ENCODE assay signal across 10 cellular contexts in genomic region chr1:211548321-211549091, GRCh38. TPM values are rescaled to one million over a fixed set of nuclear protein-coding genes. Genes with fewer than 3 reads are reported as not detected.
DNase-seq lines count a peak whose midpoint lies in the region; ATAC-seq and TF ChIP-seq lines count a peak whose summit lies in the region.
"Had no signal": no experiment of that assay in that cellular context is flagged by ENCODE, and none has a peak within 500 bp of the region (broad histone marks: within the 10 kb centered on the region; RNA-seq: fewer than 3 reads in every experiment).

No MANE protein-coding gene starts in this region.

- peak; percentile 9 to 17 for DNase-seq in activated CD4-positive, alpha-beta T cell treated with anti-CD3 and anti-CD28 coated beads for 4 hours
- DNase-seq in activated CD4-positive, alpha-beta T cell treated with anti-CD3 and anti-CD28 coated beads, Interleukin-2, amount 50 U/mL, for 1 hour: no peak
- DNase-seq in Peyer's patch (peak in 2 of 3 donors; percentile 58 to 70), right cardiac atrium (no peak), GM13976 (ENCODE audit: low spot score) (no peak), OCI-M2 (lab: John Stamatoyannopoulos, UW; ENCODE audit: unreplicated experiment) (no peak), tibial nerve (ENCODE audit: low spot score in 2 of 2) (no peak)
- DNase-seq in stimulated activated CD4-positive, alpha-beta T cell treated with anti-CD3 and anti-CD28 coated beads, Interleukin-4, amount 100 ng/mL, for 4 hours: peak; percentile 7 to 9
- DNase-seq: activated CD4-positive, alpha-beta T cell treated with anti-CD3 and anti-CD28 coated beads, Interleukin-2, amount 10 ng/mL, durations not matched to agents 7 days and 5 days; NCI-H187 had no signal

- H3K4me1 ChIP-seq in Peyer's patch (peaks cover 0 to 10% (median 0%) of the 10 kb centered on the region in 4 donors), right cardiac atrium (ENCODE audit: control insufficient read depth, insufficient read depth, low read length) (peaks cover 9% of the 10 kb centered on the region), tibial nerve (no peaks in the 10 kb centered on the region)

- H3K9me3 ChIP-seq in Peyer's patch: no peaks in the 10 kb centered on the region
- H3K9me3 ChIP-seq in right cardiac atrium (ENCODE audit: control insufficient read depth, low read length): no peaks in the 10 kb centered on the region
- H3K9me3 ChIP-seq in tibial nerve: no peaks in the 10 kb centered on the region

- H3K4me3 ChIP-seq in Peyer's patch: no peak overlapping the region
- no peak overlapping the region for H3K4me3 ChIP-seq in right cardiac atrium (ENCODE audit: low read length)
- no peak overlapping the region for H3K4me3 ChIP-seq in tibial nerve

- 73% methylated on average over 9 of the region's 9 CpGs for WGBS in right cardiac atrium
- WGBS in tibial nerve, 2 donors: 74 to 81% methylated on average over 9 of the region's 9 CpGs

- H3K36me3 ChIP-seq in Peyer's patch: no peaks in the 10 kb centered on the region
- no peaks in the 10 kb centered on the region for H3K36me3 ChIP-seq in tibial nerve

- H3K27ac ChIP-seq in Peyer's patch: peak overlapping the region in 1 of 4 donors; percentile 55
- peak overlapping the region; percentile 43 for H3K27ac ChIP-seq in right cardiac atrium (ENCODE audit: low read length)
- no peak overlapping the region for H3K27ac ChIP-seq in tibial nerve

- intact Hi-C loops in right cardiac atrium (cut with DNase I): no loop called here

- H3K27me3 ChIP-seq in Peyer's patch: no peaks in the 10 kb centered on the region
- no peaks in the 10 kb centered on the region for H3K27me3 ChIP-seq in right cardiac atrium (ENCODE audit: control insufficient read depth, insufficient read depth)
- no peaks in the 10 kb centered on the region for H3K27me3 ChIP-seq in tibial nerve

- TF ChIP-seq EP300 in tibial nerve (IDR thresholded peaks at IDR 0.05): no peak

- ATAC-seq in right cardiac atrium: peak; percentile 65 to 70

- TF ChIP-seq POLR2A in Peyer's patch (IDR thresholded peaks at IDR 0.05): no peak
- TF ChIP-seq POLR2A in tibial nerve (IDR thresholded peaks at IDR 0.05): no peak

- no peak for TF ChIP-seq CTCF in Peyer's patch (IDR thresholded peaks at IDR 0.05)
- no peak for TF ChIP-seq CTCF in GM13976 (IDR thresholded peaks at IDR 0.05; ENCODE audit: borderline replicate concordance, control extremely low read depth, extremely low read depth, insufficient read depth, missing control alignments)
- TF ChIP-seq CTCF in tibial nerve (IDR thresholded peaks at IDR 0.05): no peak

- in situ Hi-C loops in GM13976 (cut with MboI; ENCODE audit: low sequenced_read_pairs, unreplicated experiment): no loop called here

RNA-seq across cellular contexts. Expression of gene SLC30A1, which starts 30.5 kb away (rescaled TPM):
- total RNA-seq in Peyer's patch (10 to 100 TPM in 3 of 4 donors, 1 to 10 TPM in 1; 5.8 to 44.7 (median 34.9) TPM), right cardiac atrium (10 to 100 TPM; 14.5 to 19.2 (median 14.8) TPM), tibial nerve (10 to 100 TPM; 11.7 to 17.9 (median 16.9) TPM)
- 6.0 TPM for polyA plus RNA-seq in right cardiac atrium

RNA-seq across cellular contexts. Expression of gene RD3, which starts 56.5 kb away (rescaled TPM):
- under 1 TPM in 1 of 4 donors, not detected in 3; 0.27 TPM for total RNA-seq in Peyer's patch
- total RNA-seq in right cardiac atrium: under 1 TPM in 1 of 4 donors, not detected in 3; 0.09 TPM
- 0.05 TPM for polyA plus RNA-seq in right cardiac atrium
- 1 to 10 TPM in 1 of 4 donors, under 1 TPM in 3; under 0.01 to 2.6 (median 0.41) TPM for total RNA-seq in tibial nerve
- total RNA-seq: activated CD4-positive, alpha-beta T cell treated with anti-CD3 and anti-CD28 coated beads, Interleukin-2, amount 10 ng/mL, durations not matched to agents 7 days and 5 days had no signal

Comparison
In these comparisons a context has a peak if more than half of its experiments do, and no peak if none do; other contexts are left out.
1. DNase-seq: peak in activated CD4-positive, alpha-beta T cell treated with anti-CD3 and anti-CD28 coated beads for 4 hours (2 of 2), Peyer's patch (2 of 3) and stimulated activated CD4-positive, alpha-beta T cell treated with anti-CD3 and anti-CD28 coated beads, Interleukin-4, amount 100 ng/mL, for 4 hours (2 of 2); none in activated CD4-positive, alpha-beta T cell treated with anti-CD3 and anti-CD28 coated beads, Interleukin-2, amount 50 U/mL, for 1 hour (single experiment), right cardiac atrium (0 of 3), GM13976 (single experiment), OCI-M2 (single experiment) and tibial nerve (0 of 2).